8 cellular contexts compared by ENCODE assay signal in the genomic region with DNA sequence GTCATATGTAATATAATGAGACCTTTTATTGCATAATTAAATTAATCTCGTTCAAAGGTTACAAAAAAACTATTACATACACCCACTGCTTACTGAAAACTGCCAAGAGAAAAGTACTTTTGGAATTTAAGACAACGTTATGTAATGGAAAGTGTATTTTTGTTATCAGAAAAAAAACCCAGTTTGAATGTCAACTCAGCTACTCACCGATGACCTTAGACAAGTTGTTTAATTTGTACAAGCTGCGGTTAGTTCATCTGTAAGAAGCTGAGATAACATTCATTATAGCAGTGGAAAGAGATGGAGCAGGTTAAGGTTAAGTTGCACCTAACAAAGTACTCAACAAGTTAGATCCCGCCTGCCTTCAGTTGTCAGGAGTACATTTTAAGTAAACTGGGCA. TPM values are rescaled to one million over a fixed set of nuclear protein-coding genes. Genes with fewer than 3 reads are reported as not detected.
A peak's percentile ranks its signal among the peaks of the same experiment; 100 is the strongest.
DNase-seq lines count a peak whose midpoint lies in the region; ATAC-seq and TF ChIP-seq lines count a peak whose summit lies in the region.

No MANE protein-coding gene starts in this region.

- no peaks in the 10 kb centered on the region for H3K9me3 ChIP-seq in iPS DF 6.9 (ENCODE audit: control insufficient read depth, insufficient read depth, low read length)

- intact Hi-C loops in activated CD8-positive, alpha-beta T cell treated with anti-CD3 and anti-CD28 coated beads for 36 hours (cut with micrococcal nuclease) = loop anchor here (2.0 kb wide), 1 partner anchor 18 kb away; a partner anchor contains a TSS

- no peaks in the 10 kb centered on the region for H3K27me3 Mint-ChIP-seq in activated CD8-positive, alpha-beta T cell treated with anti-CD3 and anti-CD28 coated beads for 36 hours

- no peak for ATAC-seq in activated CD8-positive, alpha-beta T cell treated with anti-CD3 and anti-CD28 coated beads for 36 hours
- ATAC-seq in stimulated activated effector memory CD8-positive, alpha-beta T cell treated with anti-CD3 and anti-CD28 coated beads, Interleukin-12 subunit alpha, Interleukin-12 subunit beta, amount 100 ng/mL, for 72 hours = no peak
- ATAC-seq in HG03571 (IDR thresholded peaks at IDR 0.05; ENCODE audit: unreplicated experiment) = no peak

- H3K4me1 Mint-ChIP-seq in activated CD8-positive, alpha-beta T cell treated with anti-CD3 and anti-CD28 coated beads for 36 hours (ENCODE audit: low read depth) = peaks cover 62% of the 10 kb centered on the region
- H3K4me1 Mint-ChIP-seq in stimulated activated effector memory CD8-positive, alpha-beta T cell treated with anti-CD3 and anti-CD28 coated beads, Interleukin-12 subunit alpha, Interleukin-12 subunit beta, amount 100 ng/mL, for 72 hours = peaks cover 37% of the 10 kb centered on the region

- H3K27ac Mint-ChIP-seq in activated CD8-positive, alpha-beta T cell treated with anti-CD3 and anti-CD28 coated beads for 36 hours = peak overlapping the region; percentile 100
- H3K27ac Mint-ChIP-seq in stimulated activated effector memory CD8-positive, alpha-beta T cell treated with anti-CD3 and anti-CD28 coated beads, Interleukin-12 subunit alpha, Interleukin-12 subunit beta, amount 100 ng/mL, for 72 hours = peak overlapping the region; percentile 100

- POLR2A ChIA-PET in activated CD8-positive, alpha-beta T cell treated with anti-CD3 and anti-CD28 coated beads for 36 hours (lab: Charles Lee) = interaction anchor here (1.1 to 6.6 kb wide), 4 partner anchors 10 to 21 kb away, joined by 5 to 57 read pairs (median 17); a partner anchor contains a TSS

- no peaks in the 10 kb centered on the region for H3K27me3 ChIP-seq in iPS DF 6.9 (ENCODE audit: control insufficient read depth, insufficient read depth, low read length)

- DNase-seq in HFF-Myc (ENCODE audit: extremely low read depth, low read depth) = no peak
- no peak for DNase-seq in activated CD8-positive, alpha-beta T cell treated with anti-CD3 and anti-CD28 coated beads for 36 hours
- no peak for DNase-seq in iPS DF 6.9 (ENCODE audit: low read depth, low spot score)
- no peak for DNase-seq in stimulated activated effector memory CD8-positive, alpha-beta T cell treated with anti-CD3 and anti-CD28 coated beads, Interleukin-12 subunit alpha, Interleukin-12 subunit beta, amount 100 ng/mL, for 72 hours (ENCODE audit: low spot score in 2 of 2)
- DNase-seq in kidney tubule cell (ENCODE audit: low spot score) = no peak
- DNase-seq in DMS114 treated with DMSO at 0.1 percent for 48 hours (lab: John Stamatoyannopoulos, UW; ENCODE audit: unreplicated experiment) = no peak
- no peak for DNase-seq in cortex of kidney (lab: John Stamatoyannopoulos, UW)

- H3K9me3 Mint-ChIP-seq in activated CD8-positive, alpha-beta T cell treated with anti-CD3 and anti-CD28 coated beads for 36 hours = no peaks in the 10 kb centered on the region
- no peaks in the 10 kb centered on the region for H3K9me3 Mint-ChIP-seq in stimulated activated effector memory CD8-positive, alpha-beta T cell treated with anti-CD3 and anti-CD28 coated beads, Interleukin-12 subunit alpha, Interleukin-12 subunit beta, amount 100 ng/mL, for 72 hours

- WGBS in iPS DF 6.9 (ENCODE audit: insufficient coverage, insufficient read length) = no CpG with 5 or more reads among the region's 5 CpGs

- CTCF ChIA-PET in activated CD8-positive, alpha-beta T cell treated with anti-CD3 and anti-CD28 coated beads for 36 hours (lab: Charles Lee) = interaction anchor here (1.1 to 3.4 kb wide), 6 partner anchors 8 to 752 kb away, joined by 3 to 28 read pairs (median 4); no protein-coding TSS in a partner anchor

- peaks cover under 1% of the 10 kb centered on the region; the same call in 1 of the 2 replicates for H3K36me3 ChIP-seq in iPS DF 6.9 (ENCODE audit: control insufficient read depth, insufficient read depth, low read length)

- no peak for TF ChIP-seq CTCF in HFF-Myc (IDR thresholded peaks at IDR 0.05; ENCODE audit: low read depth, low read length, missing control alignments)
- no peak for TF ChIP-seq CTCF in activated CD8-positive, alpha-beta T cell treated with anti-CD3 and anti-CD28 coated beads for 36 hours (IDR thresholded peaks at IDR 0.05)

- H3K27ac ChIP-seq in iPS DF 6.9 (ENCODE audit: low read length) = no peak overlapping the region

- no peaks in the 10 kb centered on the region; the same call in 1 of the 2 replicates for H3K4me1 ChIP-seq in iPS DF 6.9 (ENCODE audit: control insufficient read depth, insufficient read depth, low read length)

- peak overlapping the region; percentile 84 for H3K4me3 ChIP-seq in HFF-Myc (replicated peaks; ENCODE audit: low read depth, low read length)
- H3K4me3 ChIP-seq in iPS DF 6.9 (ENCODE audit: low read length) = peak overlapping the region; percentile 73; the same call in 1 of the 2 replicates

- peak overlapping the region; percentile 100 for H3K4me3 Mint-ChIP-seq in activated CD8-positive, alpha-beta T cell treated with anti-CD3 and anti-CD28 coated beads for 36 hours
- H3K4me3 Mint-ChIP-seq in stimulated activated effector memory CD8-positive, alpha-beta T cell treated with anti-CD3 and anti-CD28 coated beads, Interleukin-12 subunit alpha, Interleukin-12 subunit beta, amount 100 ng/mL, for 72 hours = peak overlapping the region; percentile 95

- H3K36me3 Mint-ChIP-seq in activated CD8-positive, alpha-beta T cell treated with anti-CD3 and anti-CD28 coated beads for 36 hours (ENCODE audit: low read depth) = peaks cover 46% of the 10 kb centered on the region
- H3K36me3 Mint-ChIP-seq in stimulated activated effector memory CD8-positive, alpha-beta T cell treated with anti-CD3 and anti-CD28 coated beads, Interleukin-12 subunit alpha, Interleukin-12 subunit beta, amount 100 ng/mL, for 72 hours = peaks cover 61% of the 10 kb centered on the region

RNA-seq across cellular contexts. Expression of a gene that starts 1.1 kb away (rescaled TPM):
- 100 to 1,000 TPM; 193 to 197 TPM for total RNA-seq in activated CD8-positive, alpha-beta T cell treated with anti-CD3 and anti-CD28 coated beads for 36 hours

RNA-seq across cellular contexts. Expression of a gene that starts 1.3 kb away (rescaled TPM):
- total RNA-seq in activated CD8-positive, alpha-beta T cell treated with anti-CD3 and anti-CD28 coated beads for 36 hours = 10 to 100 TPM; 66.9 to 68.5 TPM

RNA-seq across cellular contexts. Expression of a gene that starts 19.0 kb away (rescaled TPM):
- 1 to 10 TPM; 2.4 to 3.4 TPM for total RNA-seq in activated CD8-positive, alpha-beta T cell treated with anti-CD3 and anti-CD28 coated beads for 36 hours
